ENCODE assay signal across 8 cellular contexts in genomic region chr14:102591944-102592772, GRCh38. TPM values are rescaled to one million over a fixed set of nuclear protein-coding genes. Genes with fewer than 3 reads are reported as not detected.
DNase-seq lines count a peak whose midpoint lies in the region; ATAC-seq and TF ChIP-seq lines count a peak whose summit lies in the region.

TSS of gene RCOR1 (plus strand) at chr14:102592649. CDS start at chr14:102592887, 238 bp downstream.

- H3K36me3 ChIP-seq in lung (ENCODE audit: control insufficient read depth in 2 of 2, insufficient read depth in 2 of 2, low read length in 2 of 2): no peaks in the 10 kb centered on the region

- DNase-seq in COLO668 (lab: John Stamatoyannopoulos, UW; ENCODE audit: unreplicated experiment): peak; percentile 99
- peak; percentile 92 for DNase-seq in HT-29 (ENCODE audit: low spot score)
- peak; percentile 97 for DNase-seq in NK-92 treated with Interleukin-12 subunit alpha and Interleukin-12 subunit beta, amount 100 ng/mL, for 24 hours (lab: John Stamatoyannopoulos, UW)
- DNase-seq in activated CD8-positive, alpha-beta memory T cell treated with anti-CD3 and anti-CD28 coated beads for 24 hours: peak; percentile 98
- DNase-seq in effector CD4-positive, alpha-beta T cell: peak; percentile 97
- peak; percentile 97 for DNase-seq in lung (ENCODE audit: low spot score)
- peak; percentile 92 to 98 (median 97) for DNase-seq in stimulated activated CD4-positive, alpha-beta T cell treated with anti-CD3 and anti-CD28 coated beads, TNF-alpha, amount 100 ng/mL, for 24 hours (ENCODE audit: low read depth in 3 of 3)

- WGBS in lung, 2 donors: 0 to 1% methylated on average over 55 to 98 of the region's 98 CpGs

- peak within 1 kb of the TSS; percentile 92 to 100 for H3K27ac ChIP-seq in lung (ENCODE audit: low read depth in 1 of 2, low read length in 1 of 2)

- no peak for TF ChIP-seq CTCF in lung (IDR thresholded peaks at IDR 0.05; ENCODE audit: control extremely low read depth, extremely low read depth)

- ATAC-seq in GM21360 (IDR thresholded peaks at IDR 0.05; ENCODE audit: unreplicated experiment) (peak; percentile 64), lung (ENCODE audit: insufficient read depth, low FRiP score) (peak; percentile 92)

- no peaks in the 10 kb centered on the region for H3K27me3 ChIP-seq in lung (ENCODE audit: control insufficient read depth, insufficient read depth)

- H3K4me3 ChIP-seq in lung: peak within 1 kb of the TSS; percentile 86

- peaks cover 0 to 2% of the 10 kb centered on the region in 2 donors for H3K4me1 ChIP-seq in lung (ENCODE audit: control insufficient read depth in 2 of 2, insufficient read depth in 2 of 2, low read length in 2 of 2)

- H3K9me3 ChIP-seq in lung (ENCODE audit: control insufficient read depth in 2 of 2, insufficient read depth in 1 of 2, low read length in 1 of 2): no peaks in the 10 kb centered on the region

RNA-seq across cellular contexts. Expression of gene RCOR1, which starts in this region (rescaled TPM):
- 5.2 and 5.7 TPM in 2 replicates for total RNA-seq in HT-29 (2014; rRNA removed; shearing (Covaris generic))
- 10 to 100 TPM; 31.6 to 63.9 TPM for total RNA-seq in lung
- polyA plus RNA-seq in lung: 10 to 100 TPM in 1 of 2 donors, 1 to 10 TPM in 1; 7.9 to 13.3 TPM

Comparison
In these comparisons a context has a peak if more than half of its experiments do, and no peak if none do; other contexts are left out.
1. Peak in every context shown above with its lines: DNase-seq, ATAC-seq, H3K4me3 ChIP-seq and H3K27ac ChIP-seq.